In genomic region chr6:37131104-37131959, GRCh38 we compare ENCODE assay signal across 9 cellular contexts. TPM values are rescaled to one million over a fixed set of nuclear protein-coding genes. Genes with fewer than 3 reads are reported as not detected.
DNase-seq lines count a peak whose midpoint lies in the region; ATAC-seq, FAIRE-seq and TF ChIP-seq lines count a peak whose summit lies in the region.
"Had no signal": no experiment of that assay in that cellular context is flagged by ENCODE, and none has a peak within 500 bp of the region (broad histone marks: within the 10 kb centered on the region; RNA-seq: fewer than 3 reads in every experiment).

No MANE protein-coding gene starts in this region.

- TF ChIP-seq CTCF in ascending aorta (IDR thresholded peaks at IDR 0.05) = no peak
- TF ChIP-seq CTCF in suprapubic skin (IDR thresholded peaks at IDR 0.05) = no peak

- peak; percentile 36 for TF ChIP-seq EP300 in suprapubic skin (IDR thresholded peaks at IDR 0.05)

- no peaks in the 10 kb centered on the region for H3K36me3 ChIP-seq in ascending aorta
- H3K36me3 ChIP-seq in suprapubic skin = no peaks in the 10 kb centered on the region

- no peaks in the 10 kb centered on the region for H3K9me3 ChIP-seq in ascending aorta
- H3K9me3 ChIP-seq in suprapubic skin = no peaks in the 10 kb centered on the region

- no peak for FAIRE-seq in GM12892 (lab: Jason Lieb, UNC)

- H3K27me3 ChIP-seq in ascending aorta = no peaks in the 10 kb centered on the region
- no peaks in the 10 kb centered on the region for H3K27me3 ChIP-seq in suprapubic skin

- ATAC-seq in GM21390 (IDR thresholded peaks at IDR 0.05; ENCODE audit: unreplicated experiment) = no peak
- ATAC-seq: HCT116 had no signal

- H3K4me1 ChIP-seq in ascending aorta (peaks cover 5 to 24% of the 10 kb centered on the region in 2 donors), suprapubic skin (peaks cover 31% of the 10 kb centered on the region)

- WGBS in suprapubic skin = 37% methylated on average over 14 of the region's 15 CpGs

- H3K27ac ChIP-seq in ascending aorta (peak overlapping the region; percentile 69 to 73), suprapubic skin (peak overlapping the region; percentile 61)

- no peak overlapping the region for H3K4me3 ChIP-seq in ascending aorta
- no peak overlapping the region for H3K4me3 ChIP-seq in suprapubic skin

- intact Hi-C loops in ascending aorta (cut with DNase I) = loop anchor here (2.0 kb wide), 2 partner anchors 13 to 29 kb away; no protein-coding TSS in a partner anchor

- TF ChIP-seq POLR2A in suprapubic skin (IDR thresholded peaks at IDR 0.05) (no peak), GM12892 (IDR thresholded peaks at IDR 0.05; ENCODE audit: low read depth, low read length) (no peak)

- DNase-seq in NCI-H1105 (lab: John Stamatoyannopoulos, UW) = peak; percentile 71
- DNase-seq in ascending aorta (ENCODE audit: low spot score in 2 of 2) = peak; percentile 50 to 87
- peak; percentile 83 for DNase-seq in kidney tubule cell (ENCODE audit: low spot score)
- no peak for DNase-seq in suprapubic skin (ENCODE audit: low spot score in 2 of 2)
- DNase-seq in GM12892 (ENCODE audit: insufficient read length) = no peak
- DNase-seq in activated naive CD4-positive, alpha-beta T cell treated with anti-CD3 and anti-CD28 coated beads, Interleukin-2, amount 50 U/mL, for 16 hours = no peak
- no peak for DNase-seq in Kasumi-1 (lab: John Stamatoyannopoulos, UW)

RNA-seq across cellular contexts. Expression of gene PIM1, which starts 38.6 kb away (rescaled TPM):
- total RNA-seq in ascending aorta (17.7 TPM), suprapubic skin (100 to 1,000 TPM in 2 of 4 donors, 10 to 100 TPM in 2; 63.6 to 158 (median 110) TPM)
- 8.3 TPM for polyA plus RNA-seq in GM12892 (2012; ENCODE audit: missing spikeins)

Comparison
In these comparisons a context has a peak if more than half of its experiments do, and no peak if none do; other contexts are left out.
1. DNase-seq: peak in NCI-H1105 (single experiment), ascending aorta (2 of 2) and kidney tubule cell (single experiment); none in suprapubic skin (0 of 2), GM12892 (single experiment), activated naive CD4-positive, alpha-beta T cell treated with anti-CD3 and anti-CD28 coated beads, Interleukin-2, amount 50 U/mL, for 16 hours (single experiment) and Kasumi-1 (0 of 2).